24 cellular contexts compared by ENCODE assay signal in the genomic region with DNA sequence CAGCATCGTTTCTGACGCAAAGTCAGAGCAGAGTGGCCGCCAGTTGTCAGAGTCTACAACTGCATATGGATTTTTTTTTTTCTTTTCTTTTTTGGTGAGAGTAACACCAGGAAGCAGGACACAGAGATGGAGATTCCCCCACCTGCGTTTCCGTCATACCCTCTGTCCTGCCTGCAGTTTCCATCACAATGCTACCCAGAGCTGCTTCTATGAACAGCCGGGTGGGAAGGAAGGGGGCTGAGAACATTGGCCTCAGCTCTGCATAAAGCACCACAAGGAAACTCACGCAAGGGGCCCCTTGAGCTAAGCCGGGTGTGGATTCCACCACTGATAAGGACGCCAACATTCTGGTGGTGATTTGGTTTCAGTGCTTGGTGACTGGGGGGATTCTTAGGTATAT.
"Had no signal": no experiment of that assay in that cellular context is flagged by ENCODE, and none has a peak within 500 bp of the region (broad histone marks: within the 10 kb centered on the region; RNA-seq: fewer than 3 reads in every experiment).

No MANE protein-coding gene starts in this region.

- H3K4me3 ChIP-seq: coronary artery, esophagus squamous epithelium, heart right ventricle, lower lobe of right lung, prostate gland, right atrium auricular region, sigmoid colon, thoracic aorta, transverse colon, vagina had no signal

- H3K27me3 ChIP-seq: esophagus squamous epithelium, heart right ventricle, right atrium auricular region, sigmoid colon, transverse colon, vagina had no signal

- H3K27ac ChIP-seq: coronary artery, esophagus squamous epithelium, heart right ventricle, lower lobe of right lung, parathyroid adenoma, prostate gland, right atrium auricular region, sigmoid colon, thoracic aorta, transverse colon, vagina had no signal

- H2AFZ ChIP-seq: parathyroid adenoma had no signal

- H3K9me3 ChIP-seq: esophagus squamous epithelium, heart right ventricle, lower lobe of right lung, prostate gland, right atrium auricular region, sigmoid colon, thoracic aorta, transverse colon, vagina had no signal

- FAIRE-seq: endometrium, keratinocyte had no signal

- H3K9ac ChIP-seq: parathyroid adenoma had no signal

- H3K4me1 ChIP-seq: esophagus squamous epithelium, lower lobe of right lung, parathyroid adenoma, prostate gland, right atrium auricular region, sigmoid colon, transverse colon, vagina had no signal

- H3K79me2 ChIP-seq: parathyroid adenoma had no signal

- H3K36me3 ChIP-seq: esophagus squamous epithelium, heart right ventricle, lower lobe of right lung, prostate gland, right atrium auricular region, sigmoid colon, thoracic aorta, transverse colon, vagina had no signal

- DNase-seq: dermis blood vessel endothelial cell; effector memory CD8-positive, alpha-beta T cell; erythroblast; esophagus squamous epithelium; foreskin melanocyte; glutamatergic neuron; heart right ventricle; hippocampal formation; immature natural killer cell; left ventricle myocardium superior; lower lobe of right lung; naive thymus-derived CD8-positive, alpha-beta T cell; sigmoid colon; stimulated activated CD4-positive, alpha-beta T cell treated with anti-CD3 and anti-CD28 coated beads, Interleukin-4, amount 100 ng/mL, for 4 hours; transverse colon had no signal

- ATAC-seq: effector memory CD8-positive, alpha-beta T cell; left ventricle myocardium superior; lower lobe of right lung; naive thymus-derived CD8-positive, alpha-beta T cell; stimulated activated memory B cell treated with anti-CD40 and anti-IgM and Interleukin-4, amounts not matched to agents 10 μg/mL and 1 μg/mL and 100 μg/mL, for 72 hours had no signal
